Comparison of ENCODE assay signal across 22 cellular contexts in the genomic region with DNA sequence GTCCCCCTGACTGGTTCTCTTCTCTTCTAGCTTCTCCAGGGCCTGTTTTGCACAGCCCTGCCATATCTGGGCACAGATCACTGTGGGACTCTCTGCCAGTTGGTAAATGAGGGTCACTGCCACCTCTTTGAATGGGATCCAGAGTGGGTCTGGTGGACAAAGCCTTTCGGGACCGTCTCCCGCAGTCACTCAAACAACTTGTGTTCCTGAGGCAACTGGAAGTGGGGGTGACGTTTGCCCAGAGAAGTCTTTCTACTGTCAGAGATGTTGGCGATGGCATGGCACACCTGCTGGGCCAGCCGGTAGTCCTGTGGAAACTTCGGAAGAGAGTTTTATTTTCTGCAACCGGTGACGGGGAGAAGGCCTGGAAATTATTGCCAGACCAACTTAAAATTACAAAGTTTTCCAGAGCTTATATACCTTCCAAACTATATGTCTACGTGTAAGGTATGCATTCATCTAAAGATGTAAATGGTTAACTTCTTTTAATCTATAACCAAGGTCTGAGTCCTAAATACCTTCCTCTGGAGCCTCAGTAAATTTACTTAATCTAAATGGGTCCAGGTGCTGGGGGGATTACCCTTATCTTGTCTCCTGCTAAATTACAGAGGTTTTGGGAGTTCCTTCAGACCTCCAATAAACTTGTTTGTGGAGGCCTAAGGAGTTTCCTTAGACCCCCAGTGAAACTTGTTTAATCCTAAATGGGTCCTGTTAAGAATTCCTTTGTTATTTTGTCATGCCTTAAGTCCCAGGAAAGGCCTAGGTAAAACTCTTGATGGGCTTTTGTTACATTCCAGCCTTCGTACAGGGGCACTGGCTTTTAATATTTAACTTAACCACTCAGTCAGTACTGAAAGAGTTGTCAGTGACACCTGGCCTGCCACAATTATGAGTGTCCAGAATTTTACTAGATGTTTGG.
A peak's percentile ranks its signal among the peaks of the same experiment; 100 is the strongest.
DNase-seq lines count a peak whose midpoint lies in the region; ATAC-seq and TF ChIP-seq lines count a peak whose summit lies in the region.
"Had no signal": no experiment of that assay in that cellular context is flagged by ENCODE, and none has a peak within 500 bp of the region (broad histone marks: within the 10 kb centered on the region; RNA-seq: fewer than 3 reads in every experiment).

No MANE protein-coding gene starts in this region.

- H3K4me1 Mint-ChIP-seq in endodermal cell: peaks cover 64% of the 10 kb centered on the region
- H3K4me1 Mint-ChIP-seq: activated CD4-positive, alpha-beta T cell treated with anti-CD3 and anti-CD28 coated beads, Interleukin-2, amount 10 ng/mL, durations not matched to agents 24 days and 14 days; activated naive CD4-positive, alpha-beta T cell treated with anti-CD3 and anti-CD28 coated beads, Interleukin-2, amount 10 ng/mL, durations not matched to agents 7 days and 5 days had no signal

- H3K9me3 ChIP-seq in endodermal cell (ENCODE audit: control insufficient read depth, low read length): no peaks in the 10 kb centered on the region
- H3K9me3 ChIP-seq: heart right ventricle, suprapubic skin had no signal

- H3K36me3 ChIP-seq in endodermal cell (ENCODE audit: control insufficient read depth, insufficient read depth, low read length): no peaks in the 10 kb centered on the region
- H3K36me3 ChIP-seq: cardiac muscle cell, heart right ventricle, suprapubic skin had no signal

- no peak overlapping the region for H3K4me3 Mint-ChIP-seq in endodermal cell
- H3K4me3 Mint-ChIP-seq: activated CD4-positive, alpha-beta T cell treated with anti-CD3 and anti-CD28 coated beads, Interleukin-2, amount 10 ng/mL, durations not matched to agents 24 days and 14 days; activated naive CD4-positive, alpha-beta T cell treated with anti-CD3 and anti-CD28 coated beads, Interleukin-2, amount 10 ng/mL, durations not matched to agents 7 days and 5 days; HFFc6 had no signal

- WGBS in endodermal cell (ENCODE audit: insufficient coverage in 1 of 2, insufficient read length in 1 of 2), 2 experiments: 81 to 100% methylated on average over 2 to 11 of the region's 11 CpGs

- no peaks in the 10 kb centered on the region for H3K36me3 Mint-ChIP-seq in endodermal cell (ENCODE audit: low read depth)
- H3K36me3 Mint-ChIP-seq: activated naive CD4-positive, alpha-beta T cell treated with anti-CD3 and anti-CD28 coated beads, Interleukin-2, amount 10 ng/mL, durations not matched to agents 7 days and 5 days had no signal

- peaks cover 38% of the 10 kb centered on the region for H3K4me1 ChIP-seq in endodermal cell (ENCODE audit: control insufficient read depth, insufficient read depth, low read length)

- no peaks in the 10 kb centered on the region for H3K27me3 ChIP-seq in endodermal cell (ENCODE audit: control insufficient read depth, insufficient read depth, low read length, poor library complexity, severe bottlenecking)
- H3K27me3 ChIP-seq: cardiac muscle cell, dorsolateral prefrontal cortex, heart right ventricle, suprapubic skin had no signal

- DNase-seq in endodermal cell (no peak), renal cortical epithelial cell (ENCODE audit: low read depth) (peak; percentile 82), SHP77 treated with DMSO at 0.1 percent for 48 hours (lab: John Stamatoyannopoulos, UW) (no peak), dedifferentiated amniotic fluid mesenchymal stem cell (ENCODE audit: extremely low spot score) (no peak)
- DNase-seq: activated CD4-positive, alpha-beta T cell treated with anti-CD3 and anti-CD28 coated beads, Interleukin-2, amount 10 ng/mL, durations not matched to agents 24 days and 14 days; activated naive CD4-positive, alpha-beta T cell treated with anti-CD3 and anti-CD28 coated beads, Interleukin-2, amount 10 ng/mL, durations not matched to agents 7 days and 5 days; dorsolateral prefrontal cortex; GM23248; heart right ventricle; HFFc6; left ventricle myocardium superior; NCI-H1694; NCI-H2171; NCI-H526; RPMI8226; T-helper 2 cell had no signal

- H3K9ac ChIP-seq in endodermal cell (ENCODE audit: extremely low read depth, low read length, poor library complexity, severe bottlenecking): no peak overlapping the region
- H3K9ac ChIP-seq: GM23248 had no signal

- H3K4me3 ChIP-seq in endodermal cell (ENCODE audit: low read length): peak overlapping the region; percentile 10
- H3K4me3 ChIP-seq: cardiac muscle cell, dorsolateral prefrontal cortex, GM23248, heart right ventricle, SK-N-MC, suprapubic skin had no signal

- H3K27ac Mint-ChIP-seq in endodermal cell: peak overlapping the region; percentile 72
- H3K27ac Mint-ChIP-seq: activated CD4-positive, alpha-beta T cell treated with anti-CD3 and anti-CD28 coated beads, Interleukin-2, amount 10 ng/mL, durations not matched to agents 24 days and 14 days; activated naive CD4-positive, alpha-beta T cell treated with anti-CD3 and anti-CD28 coated beads, Interleukin-2, amount 10 ng/mL, durations not matched to agents 7 days and 5 days; HFFc6 had no signal

- ATAC-seq in GM18870 (IDR thresholded peaks at IDR 0.05; ENCODE audit: unreplicated experiment) (peak; percentile 31), HG02759 (IDR thresholded peaks at IDR 0.05; ENCODE audit: unreplicated experiment) (peak; percentile 28), GM21447 (IDR thresholded peaks at IDR 0.05; ENCODE audit: unreplicated experiment) (no peak)
- ATAC-seq: heart right ventricle, left ventricle myocardium superior had no signal

- H3K27me3 Mint-ChIP-seq in endodermal cell (ENCODE audit: insufficient read depth): no peaks in the 10 kb centered on the region
- H3K27me3 Mint-ChIP-seq: activated CD4-positive, alpha-beta T cell treated with anti-CD3 and anti-CD28 coated beads, Interleukin-2, amount 10 ng/mL, durations not matched to agents 24 days and 14 days; activated naive CD4-positive, alpha-beta T cell treated with anti-CD3 and anti-CD28 coated beads, Interleukin-2, amount 10 ng/mL, durations not matched to agents 7 days and 5 days had no signal

- H3K27ac ChIP-seq in endodermal cell (ENCODE audit: low read depth, low read length): no peak overlapping the region
- H3K27ac ChIP-seq: cardiac muscle cell, dorsolateral prefrontal cortex, GM23248, heart right ventricle, SK-N-MC, suprapubic skin had no signal

- peaks cover 4% of the 10 kb centered on the region for H3K9me3 Mint-ChIP-seq in endodermal cell
- H3K9me3 Mint-ChIP-seq: activated CD4-positive, alpha-beta T cell treated with anti-CD3 and anti-CD28 coated beads, Interleukin-2, amount 10 ng/mL, durations not matched to agents 24 days and 14 days; activated naive CD4-positive, alpha-beta T cell treated with anti-CD3 and anti-CD28 coated beads, Interleukin-2, amount 10 ng/mL, durations not matched to agents 7 days and 5 days; HFFc6 had no signal

- TF ChIP-seq CTCF in endodermal cell (conservative IDR thresholded peaks at IDR 0.05): no peak
